Comparison of ENCODE assay signal across 15 cellular contexts in genomic region chr17:76869878-76870714, GRCh38. TPM values are rescaled to one million over a fixed set of nuclear protein-coding genes. Genes with fewer than 3 reads are reported as not detected.
DNase-seq lines count a peak whose midpoint lies in the region; ATAC-seq and TF ChIP-seq lines count a peak whose summit lies in the region.
"Had no signal": no experiment of that assay in that cellular context is flagged by ENCODE, and none has a peak within 500 bp of the region (broad histone marks: within the 10 kb centered on the region; RNA-seq: fewer than 3 reads in every experiment).

No MANE protein-coding gene starts in this region.

- H3K9me3 ChIP-seq in RWPE2 (ENCODE audit: severe bottlenecking), result no peaks in the 10 kb centered on the region
- H3K9me3 ChIP-seq in esophagus muscularis mucosa, result no peaks in the 10 kb centered on the region
- H3K9me3 ChIP-seq in parathyroid adenoma (ENCODE audit: control insufficient read depth, low read length), result no peaks in the 10 kb centered on the region
- H3K9me3 ChIP-seq: gastroesophageal sphincter had no signal

- peak overlapping the region; percentile 87 for H3K27ac ChIP-seq in RWPE2 (ENCODE audit: poor library complexity, severe bottlenecking)
- no peak overlapping the region for H3K27ac ChIP-seq in esophagus muscularis mucosa (replicated peaks in 1 of 4)
- no peak overlapping the region for H3K27ac ChIP-seq in parathyroid adenoma
- H3K27ac ChIP-seq: 22Rv1, gastroesophageal sphincter had no signal

- intact Hi-C loops in esophagus muscularis mucosa (cut with DNase I), result loop anchor here (2.0 to 5.0 kb wide), 2 partner anchors 187 to 377 kb away; no protein-coding TSS in a partner anchor

- peaks cover 37% of the 10 kb centered on the region for H3K4me1 ChIP-seq in RWPE2 (ENCODE audit: insufficient read depth, poor library complexity, severe bottlenecking)
- peaks cover 12 to 30% (median 26%) of the 10 kb centered on the region in 4 donors for H3K4me1 ChIP-seq in esophagus muscularis mucosa
- peaks cover 5% of the 10 kb centered on the region for H3K4me1 ChIP-seq in parathyroid adenoma

- TF ChIP-seq POLR2A in esophagus muscularis mucosa (IDR thresholded peaks at IDR 0.05; ENCODE audit: low read depth), result no peak

- no peak overlapping the region for H3K9ac ChIP-seq in parathyroid adenoma

- peak; percentile 11 for DNase-seq in DMS79 treated with DMSO at 0.1 percent for 48 hours (lab: John Stamatoyannopoulos, UW)
- no peak for DNase-seq in DMS79 (lab: John Stamatoyannopoulos, UW)
- no peak for DNase-seq in RWPE2 (ENCODE audit: low spot score)
- no peak for DNase-seq in esophagus muscularis mucosa (ENCODE audit: extremely low spot score)
- DNase-seq in cerebellar cortex (ENCODE audit: low spot score), result no peak
- DNase-seq: activated CD4-positive, alpha-beta memory T cell treated with anti-CD3 and anti-CD28 coated beads, Interleukin-2, amount 10 ng/mL, durations not matched to agents 7 days and 5 days; activated naive CD4-positive, alpha-beta T cell treated with anti-CD3 and anti-CD28 coated beads, Interleukin-2, amount 50 U/mL, for 16 hours; NCI-H1930; retina; T-helper 1 cell had no signal

- H3K4me3 ChIP-seq in RWPE2 (ENCODE audit: severe bottlenecking) (no peak overlapping the region), esophagus muscularis mucosa (peak overlapping the region in 3 of 4 donors; percentile 13 to 63 (median 48)), parathyroid adenoma (ENCODE audit: low read depth, low read length) (no peak overlapping the region)

- WGBS in esophagus muscularis mucosa, result 10% methylated on average over 20 of the region's 58 CpGs

- H3K4me2 ChIP-seq in parathyroid adenoma (ENCODE audit: low read length), result no peak overlapping the region

- no peak for TF ChIP-seq CTCF in RWPE2 (IDR thresholded peaks at IDR 0.05; ENCODE audit: poor library complexity, severe bottlenecking)
- no peak for TF ChIP-seq CTCF in esophagus muscularis mucosa (IDR thresholded peaks at IDR 0.05)
- no peak for TF ChIP-seq CTCF in parathyroid adenoma (IDR thresholded peaks at IDR 0.05)

- ATAC-seq in RWPE2 (ENCODE audit: low read depth), result no peak
- no peak for ATAC-seq in HG02588 (IDR thresholded peaks at IDR 0.05; ENCODE audit: unreplicated experiment)
- ATAC-seq in GM19395 (IDR thresholded peaks at IDR 0.05; ENCODE audit: unreplicated experiment), result no peak
- ATAC-seq: gastroesophageal sphincter had no signal

- H3K27me3 ChIP-seq in RWPE2 (ENCODE audit: insufficient read depth, poor library complexity, severe bottlenecking) (no peaks in the 10 kb centered on the region), esophagus muscularis mucosa (peaks cover 5 to 92% (median 32%) of the 10 kb centered on the region in 4 donors), parathyroid adenoma (ENCODE audit: control insufficient read depth, insufficient read depth, low read length) (no peaks in the 10 kb centered on the region)

- no peaks in the 10 kb centered on the region for H3K79me2 ChIP-seq in parathyroid adenoma

- H2AFZ ChIP-seq in parathyroid adenoma, result peak overlapping the region; percentile 68

- peaks cover 5% of the 10 kb centered on the region; the same call in 1 of the 2 replicates for H3K36me3 ChIP-seq in RWPE2 (ENCODE audit: low read depth)
- H3K36me3 ChIP-seq in esophagus muscularis mucosa, result no peaks in the 10 kb centered on the region
- no peaks in the 10 kb centered on the region for H3K36me3 ChIP-seq in parathyroid adenoma (ENCODE audit: control insufficient read depth, insufficient read depth, low read length)
- H3K36me3 ChIP-seq: gastroesophageal sphincter had no signal

- TF ChIP-seq EP300 in esophagus muscularis mucosa (IDR thresholded peaks at IDR 0.05), result no peak

RNA-seq across cellular contexts. Expression of gene MGAT5B, which starts 1.9 kb away (rescaled TPM):
- total RNA-seq in esophagus muscularis mucosa, result 1 to 10 TPM in 1 of 4 donors, under 1 TPM in 3; under 0.01 to 1.7 (median 0.43) TPM

Comparison
In these comparisons a context has a peak if more than half of its experiments do, and no peak if none do; other contexts are left out.
1. H3K4me3 ChIP-seq: peak in esophagus muscularis mucosa (3 of 4); none in RWPE2 (single experiment) and parathyroid adenoma (single experiment).